21 cellular contexts compared by ENCODE assay signal in the genomic region with DNA sequence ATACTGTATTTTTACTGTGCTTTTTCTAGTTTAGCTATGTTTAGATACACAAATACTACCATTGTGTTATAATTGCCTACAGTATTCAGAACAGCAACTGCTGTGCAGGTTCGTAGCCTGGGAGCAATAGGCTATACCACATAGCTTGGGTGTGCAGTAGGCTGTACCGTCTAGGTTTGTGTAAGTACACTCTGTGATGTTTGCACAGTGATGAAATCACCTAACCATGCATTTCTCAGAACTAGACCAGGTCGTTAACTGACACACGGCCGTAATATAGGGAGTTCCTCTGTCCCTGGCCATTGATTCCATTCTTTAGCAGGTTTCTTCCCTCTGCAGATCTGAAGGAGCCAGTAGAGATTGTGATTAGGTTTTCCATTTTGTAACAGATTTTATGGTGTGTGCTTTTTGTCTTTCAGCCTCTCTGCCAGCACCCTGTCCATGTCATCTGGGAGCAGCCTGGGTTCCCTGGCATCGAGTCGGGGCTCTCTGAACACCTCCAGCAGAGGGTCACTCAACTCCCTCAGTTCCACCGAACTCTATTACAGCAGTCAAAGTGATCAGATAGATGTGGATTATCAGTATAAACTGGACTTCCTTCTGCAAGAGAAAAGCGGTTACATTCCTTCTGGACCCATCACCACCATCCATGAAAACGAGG. TPM values are rescaled to one million over a fixed set of nuclear protein-coding genes. Genes with fewer than 3 reads are reported as not detected.
DNase-seq lines count a peak whose midpoint lies in the region; ATAC-seq and TF ChIP-seq lines count a peak whose summit lies in the region.
"Had no signal": no experiment of that assay in that cellular context is flagged by ENCODE, and none has a peak within 500 bp of the region (broad histone marks: within the 10 kb centered on the region; RNA-seq: fewer than 3 reads in every experiment).

No MANE protein-coding gene starts in this region.

- H3K27me3 ChIP-seq in prostate gland (replicated peaks; ENCODE audit: insufficient read depth), result no peaks in the 10 kb centered on the region
- H3K27me3 ChIP-seq: neutrophil, right atrium auricular region had no signal

- H3K27me3 Mint-ChIP-seq in HFFc6 (ENCODE audit: insufficient read depth), result peaks cover 8% of the 10 kb centered on the region
- H3K27me3 Mint-ChIP-seq: activated CD4-positive, alpha-beta T cell treated with anti-CD3 and anti-CD28 coated beads, Interleukin-2, amount 10 ng/mL, durations not matched to agents 7 days and 5 days; T-cell had no signal

- H3K27ac ChIP-seq in prostate gland, result peak overlapping the region in 1 of 2 donors; percentile 67
- H3K27ac ChIP-seq: coronary artery, neutrophil, right atrium auricular region had no signal

- peak overlapping the region; percentile 33; the same call in 1 of the 2 replicates for H3K27ac Mint-ChIP-seq in HFFc6
- H3K27ac Mint-ChIP-seq: activated CD4-positive, alpha-beta T cell treated with anti-CD3 and anti-CD28 coated beads, Interleukin-2, amount 10 ng/mL, durations not matched to agents 7 days and 5 days; activated T-helper 2 cell treated with anti-CD3 and anti-CD28 coated beads, Interferon-gamma antibody, Interleukin-2, Interleukin-4, amounts not matched to agents 10 μg/mL and 5 μg/mL and 100 μg/mL, durations not matched to agents 14 hours and 24 hours and 36 hours; B cell; T-cell had no signal

- DNase-seq in HFFc6, result no peak
- peak; percentile 49 for DNase-seq in NCI-H510A treated with DMSO at 0.1 percent for 48 hours (lab: John Stamatoyannopoulos, UW)
- peak in 1 of 2 donors; percentile 63 for DNase-seq in left colon
- DNase-seq in prostate gland (ENCODE audit: low spot score), result peak; percentile 66
- DNase-seq in ecto neural progenitor cell (ENCODE audit: low spot score), result no peak
- DNase-seq in medulla oblongata (ENCODE audit: extremely low spot score), result no peak
- DNase-seq in NCI-H345 (lab: John Stamatoyannopoulos, UW), result no peak
- no peak for DNase-seq in stimulated activated CD4-positive, alpha-beta T cell treated with anti-CD3 and anti-CD28 coated beads, Interleukin-4, amount 100 ng/mL, for 1 hour
- DNase-seq: activated CD4-positive, alpha-beta T cell treated with anti-CD3 and anti-CD28 coated beads, Interleukin-2, amount 10 ng/mL, durations not matched to agents 7 days and 5 days; glutamatergic neuron; NCI-H187; NCI-H774; SIG-M5; T-cell had no signal

- no peak overlapping the region for H3K4me3 ChIP-seq in prostate gland
- H3K4me3 ChIP-seq: coronary artery, right atrium auricular region had no signal

- no peak overlapping the region for H3K4me3 Mint-ChIP-seq in HFFc6
- H3K4me3 Mint-ChIP-seq: activated CD4-positive, alpha-beta T cell treated with anti-CD3 and anti-CD28 coated beads, Interleukin-2, amount 10 ng/mL, durations not matched to agents 7 days and 5 days; B cell; T-cell had no signal

- 80% methylated on average over 10 of the region's 10 CpGs for WGBS in prostate gland

- peaks cover 12% of the 10 kb centered on the region for H3K4me1 ChIP-seq in prostate gland (replicated peaks)

- H3K36me3 ChIP-seq in prostate gland, result no peaks in the 10 kb centered on the region
- H3K36me3 ChIP-seq: neutrophil had no signal

- no peaks in the 10 kb centered on the region for H3K9me3 ChIP-seq in prostate gland
- H3K9me3 ChIP-seq: neutrophil, right atrium auricular region had no signal

- H3K9me3 Mint-ChIP-seq in HFFc6, result no peaks in the 10 kb centered on the region
- H3K9me3 Mint-ChIP-seq: activated CD4-positive, alpha-beta T cell treated with anti-CD3 and anti-CD28 coated beads, Interleukin-2, amount 10 ng/mL, durations not matched to agents 7 days and 5 days; activated T-helper 2 cell treated with anti-CD3 and anti-CD28 coated beads, Interferon-gamma antibody, Interleukin-2, Interleukin-4, amounts not matched to agents 10 μg/mL and 5 μg/mL and 100 μg/mL, durations not matched to agents 14 hours and 24 hours and 36 hours; T-cell had no signal

- no peak for TF ChIP-seq POLR2A in prostate gland (IDR thresholded peaks at IDR 0.05)

- TF ChIP-seq CTCF in HFFc6 (IDR thresholded peaks at IDR 0.05) (no peak), prostate gland (IDR thresholded peaks at IDR 0.05) (no peak)

- intact Hi-C loops in left colon (cut with DNase I, micrococcal nuclease), result loop anchor here in 1 of 2 donors (5.0 kb wide), 1 partner anchor 323 kb away; no protein-coding TSS in a partner anchor
- intact Hi-C loops in prostate gland (cut with DNase I), result loop anchor here (5.0 kb wide), 1 partner anchor 323 kb away; no protein-coding TSS in a partner anchor

- ATAC-seq in left colon, result peak; percentile 90
- ATAC-seq: HCT116, T-cell had no signal

- H3K36me3 Mint-ChIP-seq in HFFc6 (ENCODE audit: low read depth), result peaks cover 33% of the 10 kb centered on the region
- H3K36me3 Mint-ChIP-seq: T-cell had no signal

- peaks cover 59% of the 10 kb centered on the region for H3K4me1 Mint-ChIP-seq in HFFc6 (ENCODE audit: low read depth)
- H3K4me1 Mint-ChIP-seq: B cell had no signal

RNA-seq across cellular contexts. Expression of gene CLDN22, which starts 59.5 kb away (rescaled TPM):
- total RNA-seq in HFFc6 (2021; fragmentation: NEBNext Ultra II Directional; extraction: Animal tissue kit (Norgen Biotek cat#: 25700)), result not detected
- total RNA-seq in left colon (not detected), prostate gland (not detected)
- total RNA-seq: activated CD4-positive, alpha-beta T cell treated with anti-CD3 and anti-CD28 coated beads, Interleukin-2, amount 10 ng/mL, durations not matched to agents 7 days and 5 days; activated T-helper 2 cell treated with anti-CD3 and anti-CD28 coated beads, Interferon-gamma antibody, Interleukin-2, Interleukin-4, amounts not matched to agents 10 μg/mL and 5 μg/mL and 100 μg/mL, durations not matched to agents 14 hours and 24 hours and 36 hours; B cell; right atrium auricular region; subcutaneous adipose tissue; T-cell had no signal

Comparison
In these comparisons a context has a peak if more than half of its experiments do, and no peak if none do; other contexts are left out.
1. DNase-seq: peak in NCI-H510A treated with DMSO at 0.1 percent for 48 hours (single experiment) and prostate gland (single experiment); none in HFFc6 (single experiment), ecto neural progenitor cell (single experiment), medulla oblongata (single experiment), NCI-H345 (single experiment) and stimulated activated CD4-positive, alpha-beta T cell treated with anti-CD3 and anti-CD28 coated beads, Interleukin-4, amount 100 ng/mL, for 1 hour (single experiment).